ENCODE assay signal across 14 cellular contexts in genomic region chr17:46135879-46136562, GRCh38. TPM values are rescaled to one million over a fixed set of nuclear protein-coding genes. Genes with fewer than 3 reads are reported as not detected.
DNase-seq lines count a peak whose midpoint lies in the region; ATAC-seq and TF ChIP-seq lines count a peak whose summit lies in the region.
"Had no signal": no experiment of that assay in that cellular context is flagged by ENCODE, and none has a peak within 500 bp of the region (broad histone marks: within the 10 kb centered on the region; RNA-seq: fewer than 3 reads in every experiment).

No MANE protein-coding gene starts in this region.

- H3K36me3 Mint-ChIP-seq in T-helper 17 cell (ENCODE audit: low read depth) (peaks cover 4% of the 10 kb centered on the region), endothelial cell (ENCODE audit: low read depth, unreplicated experiment) (no peaks in the 10 kb centered on the region)
- H3K36me3 Mint-ChIP-seq: naive B cell had no signal

- H3K4me3 ChIP-seq in cardiac muscle cell (no peak overlapping the region), osteoblast (ENCODE audit: insufficient read depth, low read length) (no peak overlapping the region)
- H3K4me3 ChIP-seq: left ventricle myocardium inferior, uterus had no signal

- H3K27me3 Mint-ChIP-seq in T-helper 17 cell: no peaks in the 10 kb centered on the region
- H3K27me3 Mint-ChIP-seq in endothelial cell (ENCODE audit: unreplicated experiment): peaks cover 2% of the 10 kb centered on the region
- H3K27me3 Mint-ChIP-seq: naive B cell had no signal

- DNase-seq in cardiac muscle cell (ENCODE audit: low read depth in 1 of 2, low spot score in 1 of 2): no peak
- no peak for DNase-seq in Right ventricle myocardium inferior (ENCODE audit: missing footprints)
- no peak for DNase-seq in T-helper 17 cell
- no peak for DNase-seq in endothelial cell (ENCODE audit: low spot score)
- no peak for DNase-seq in NCI-H146 (lab: John Stamatoyannopoulos, UW)
- DNase-seq in C1 segment of cervical spinal cord (lab: John Stamatoyannopoulos, UW): no peak
- DNase-seq in osteoblast (ENCODE audit: insufficient read length, low spot score, missing footprints): no peak
- DNase-seq: activated CD4-positive, alpha-beta T cell treated with anti-CD3 and anti-CD28 coated beads, Interleukin-2, amount 50 U/mL, for 4 hours; caudate nucleus; DMS79; left ventricle myocardium inferior; naive B cell; uterus had no signal

- no peak for ATAC-seq in Right ventricle myocardium inferior
- peak; percentile 29 for ATAC-seq in T-helper 17 cell
- no peak for ATAC-seq in HG03342 (IDR thresholded peaks at IDR 0.05; ENCODE audit: unreplicated experiment)

- H3K9me3 Mint-ChIP-seq in endothelial cell (ENCODE audit: unreplicated experiment): no peaks in the 10 kb centered on the region
- H3K9me3 Mint-ChIP-seq: naive B cell had no signal

- H3K27ac ChIP-seq in cardiac muscle cell: peak overlapping the region; percentile 38
- H3K27ac ChIP-seq in osteoblast (ENCODE audit: low read depth, low read length): no peak overlapping the region
- H3K27ac ChIP-seq: left ventricle myocardium inferior, uterus had no signal

- H3K36me3 ChIP-seq in cardiac muscle cell: no peaks in the 10 kb centered on the region
- no peaks in the 10 kb centered on the region for H3K36me3 ChIP-seq in osteoblast (ENCODE audit: insufficient read depth, low read length)
- H3K36me3 ChIP-seq: left ventricle myocardium inferior, uterus had no signal

- peaks cover 91% of the 10 kb centered on the region for H3K4me1 Mint-ChIP-seq in T-helper 17 cell
- H3K4me1 Mint-ChIP-seq in endothelial cell (ENCODE audit: unreplicated experiment): peaks cover 15% of the 10 kb centered on the region

- peaks cover 92% of the 10 kb centered on the region for H4K20me1 ChIP-seq in osteoblast (ENCODE audit: insufficient read depth, low read length)

- H3K9me3 ChIP-seq in cardiac muscle cell (ENCODE audit: low read depth): no peaks in the 10 kb centered on the region
- H3K9me3 ChIP-seq in T-helper 17 cell (ENCODE audit: control insufficient read depth, low read length, poor library complexity, severe bottlenecking): no peaks in the 10 kb centered on the region
- H3K9me3 ChIP-seq in osteoblast (ENCODE audit: low read depth, low read length): no peaks in the 10 kb centered on the region
- H3K9me3 ChIP-seq: left ventricle myocardium inferior, uterus had no signal

- H3K27ac Mint-ChIP-seq in T-helper 17 cell: peak overlapping the region; percentile 92
- H3K27ac Mint-ChIP-seq in endothelial cell (ENCODE audit: unreplicated experiment): peak overlapping the region; percentile 26

- H2AFZ ChIP-seq in osteoblast (ENCODE audit: low read length): no peak overlapping the region

- H3K79me2 ChIP-seq in osteoblast (ENCODE audit: insufficient read depth, low read length): peaks cover 99% of the 10 kb centered on the region

- no peak overlapping the region for H3K4me2 ChIP-seq in osteoblast (ENCODE audit: insufficient read depth, low read length)

- intact Hi-C loops in Right ventricle myocardium inferior (cut with DNase I): loop anchor here (5.0 kb wide), 1 partner anchor 39 kb away; no protein-coding TSS in a partner anchor

- H3K4me3 Mint-ChIP-seq in T-helper 17 cell: peak overlapping the region; percentile 51
- no peak overlapping the region for H3K4me3 Mint-ChIP-seq in endothelial cell (ENCODE audit: unreplicated experiment)

- H3K4me1 ChIP-seq in cardiac muscle cell (ENCODE audit: low read depth) (peaks cover 51% of the 10 kb centered on the region), osteoblast (ENCODE audit: insufficient read depth, low read length) (peaks cover 6% of the 10 kb centered on the region)

- H3K27me3 ChIP-seq in cardiac muscle cell (no peaks in the 10 kb centered on the region), osteoblast (ENCODE audit: insufficient read depth, low read length) (no peaks in the 10 kb centered on the region)
- H3K27me3 ChIP-seq: uterus had no signal

- TF ChIP-seq CTCF in cardiac muscle cell (IDR thresholded peaks at IDR 0.05; ENCODE audit: low read depth, low read length): no peak
- TF ChIP-seq CTCF in endothelial cell (IDR thresholded peaks at IDR 0.05; ENCODE audit: unreplicated experiment): no peak
- no peak for TF ChIP-seq CTCF in osteoblast (IDR thresholded peaks at IDR 0.05; ENCODE audit: extremely low read depth, low read depth, low read length)

RNA-seq across cellular contexts. Expression of gene KANSL1, which starts 57.2 kb away (rescaled TPM):
- total RNA-seq in cardiac muscle cell: 69.4 and 109 TPM in 2 replicates
- 52.6 and 61.2 TPM in 2 replicates for polyA plus RNA-seq in cardiac muscle cell
- total RNA-seq in Right ventricle myocardium inferior: 27.9 TPM
- total RNA-seq in T-helper 17 cell: 100 to 1,000 TPM; 142 to 187 TPM
- 154 TPM for total RNA-seq in endothelial cell (ENCODE audit: unreplicated experiment)
- 79.9 and 151 TPM in 2 replicates for total RNA-seq in osteoblast
